In the genomic region with DNA sequence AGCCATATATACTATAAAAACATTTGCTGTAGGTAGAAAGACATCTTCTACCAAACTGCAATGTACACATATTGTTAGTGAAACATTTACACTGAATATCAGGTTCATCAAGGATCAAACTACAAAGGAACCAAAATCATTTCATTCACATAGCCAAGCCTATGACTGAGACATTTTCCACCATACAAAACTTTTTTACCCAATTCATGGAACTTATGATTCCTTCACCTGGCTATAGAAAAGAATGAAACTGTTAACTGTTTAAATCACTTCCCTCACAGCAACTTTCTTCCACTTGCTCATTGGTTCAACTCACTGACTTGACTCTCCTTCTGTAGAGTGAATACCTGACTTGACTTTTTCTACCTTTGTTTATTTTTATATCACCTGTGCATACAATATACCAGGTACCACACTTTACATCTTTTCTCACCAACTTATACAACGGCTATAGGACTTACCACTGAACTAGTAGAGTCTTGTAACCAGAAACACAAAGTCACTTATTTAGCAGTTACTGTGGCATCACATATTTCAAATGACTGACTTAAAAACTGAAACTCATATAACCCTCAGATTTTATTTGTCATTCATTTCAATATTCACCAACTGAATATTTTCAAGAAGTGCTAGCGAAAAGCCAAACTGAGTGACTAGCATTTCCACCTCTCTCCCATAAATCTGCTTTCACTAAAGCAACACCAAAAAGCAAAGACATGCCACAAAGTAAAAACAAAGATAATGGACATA, we compare ENCODE assay signal across 8 cellular contexts.
"Had no signal": no experiment of that assay in that cellular context is flagged by ENCODE, and none has a peak within 500 bp of the region (broad histone marks: within the 10 kb centered on the region; RNA-seq: fewer than 3 reads in every experiment).

No MANE protein-coding gene starts in this region.

- ATAC-seq: pancreas had no signal

- DNase-seq: activated naive CD4-positive, alpha-beta T cell treated with Interleukin-2 at 50 U/mL for 16 hours; brain microvascular endothelial cell; islet precursor cell; midbrain; pancreas; stimulated activated CD4-positive, alpha-beta T cell treated with anti-CD3 and anti-CD28 coated beads, Interleukin-1b, Interleukin-23, amount 100 ng/mL, for 48 hours; T1000 had no signal

- H3K4me3 Mint-ChIP-seq: central memory CD8-positive, alpha-beta T cell had no signal

- H3K27me3 Mint-ChIP-seq: central memory CD8-positive, alpha-beta T cell had no signal

- H3K9me3 Mint-ChIP-seq: central memory CD8-positive, alpha-beta T cell had no signal
